ENCODE assay signal across 29 cellular contexts in the genomic region with DNA sequence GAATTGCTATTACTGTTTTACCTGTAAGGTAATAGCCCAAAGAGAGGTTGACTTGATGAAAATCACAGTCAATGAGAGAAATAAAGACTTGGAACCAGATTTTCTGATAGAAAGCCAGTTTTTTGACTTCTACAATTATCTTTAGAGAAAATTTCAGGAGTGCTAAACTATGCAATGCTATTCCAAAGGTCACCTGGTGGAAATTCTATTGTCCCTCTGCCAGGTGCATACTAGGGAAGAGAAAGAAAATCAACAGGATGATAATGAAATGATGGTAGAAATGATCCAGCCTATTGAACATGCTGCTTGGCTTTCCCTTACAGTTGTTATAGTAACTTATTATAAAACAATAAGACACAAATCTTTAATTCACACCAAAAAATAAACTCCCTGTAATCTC.
"Had no signal": no experiment of that assay in that cellular context is flagged by ENCODE, and none has a peak within 500 bp of the region (broad histone marks: within the 10 kb centered on the region; RNA-seq: fewer than 3 reads in every experiment).

No MANE protein-coding gene starts in this region.

- ATAC-seq: stimulated activated effector memory CD8-positive, alpha-beta T cell treated with anti-CD3 and anti-CD28 coated beads, Interleukin-12 subunit alpha, Interleukin-12 subunit beta, amount 100 ng/mL, for 72 hours; stimulated activated memory B cell treated with anti-CD40 and anti-IgM and Interleukin-4, amounts not matched to agents 10 μg/mL and 1 μg/mL and 100 μg/mL, for 72 hours; stimulated activated naive B cell treated with anti-CD40 and anti-IgM and Interleukin-4, amounts not matched to agents 10 μg/mL and 1 μg/mL and 100 μg/mL, for 72 hours; stimulated activated naive CD8-positive, alpha-beta T cell treated with anti-CD3 and anti-CD28 coated beads, Interleukin-15, amount 100 ng/mL, for 72 hours; stimulated activated naive CD8-positive, alpha-beta T cell treated with anti-CD3 and anti-CD28 coated beads, Interleukin-15, Interleukin-2, amounts not matched to agents 100 U/mL and 50 U/mL, for 24 hours; upper lobe of right lung had no signal

- FAIRE-seq: urothelium cell line had no signal

- H3K27me3 ChIP-seq: stomach, suprapubic skin, testis, thyroid gland, tibial artery, tibial nerve, transverse colon, upper lobe of left lung, upper lobe of right lung, uterus, vagina had no signal

- H3K36me3 Mint-ChIP-seq: stimulated activated effector memory CD8-positive, alpha-beta T cell treated with anti-CD3 and anti-CD28 coated beads, Interleukin-12 subunit alpha, Interleukin-12 subunit beta, amount 100 ng/mL, for 72 hours; stimulated activated memory B cell treated with anti-CD40 and anti-IgM and Interleukin-4, amounts not matched to agents 10 μg/mL and 1 μg/mL and 100 μg/mL, for 72 hours; type B pancreatic cell had no signal

- H3K4me3 ChIP-seq: stomach, suprapubic skin, testis, thoracic aorta, thyroid gland, tibial artery, tibial nerve, transverse colon, upper lobe of left lung, upper lobe of right lung, uterus, vagina had no signal

- H3K27me3 Mint-ChIP-seq: stimulated activated memory B cell treated with anti-CD40 and anti-IgM and Interleukin-4, amounts not matched to agents 10 μg/mL and 1 μg/mL and 100 μg/mL, for 72 hours; stimulated activated naive B cell treated with anti-CD40 and anti-IgM and Interleukin-4, amounts not matched to agents 10 μg/mL and 1 μg/mL and 100 μg/mL, for 72 hours; stimulated activated naive CD8-positive, alpha-beta T cell treated with anti-CD3 and anti-CD28 coated beads, Interleukin-15, amount 100 ng/mL, for 72 hours; stimulated activated naive CD8-positive, alpha-beta T cell treated with anti-CD3 and anti-CD28 coated beads, Interleukin-15, Interleukin-2, amounts not matched to agents 100 ng/mL and 50 ng/mL, for 24 hours; type B pancreatic cell had no signal

- H3K4me3 Mint-ChIP-seq: stimulated activated effector memory CD8-positive, alpha-beta T cell treated with anti-CD3 and anti-CD28 coated beads, Interleukin-12 subunit alpha, Interleukin-12 subunit beta, amount 100 ng/mL, for 72 hours; stimulated activated memory B cell treated with anti-CD40 and anti-IgM and Interleukin-4, amounts not matched to agents 10 μg/mL and 1 μg/mL and 100 μg/mL, for 72 hours; stimulated activated naive B cell treated with anti-CD40 and anti-IgM and Interleukin-4, amounts not matched to agents 10 μg/mL and 1 μg/mL and 100 μg/mL, for 72 hours; stimulated activated naive CD8-positive, alpha-beta T cell treated with anti-CD3 and anti-CD28 coated beads, Interleukin-15, amount 100 ng/mL, for 72 hours; stimulated activated naive CD8-positive, alpha-beta T cell treated with anti-CD3 and anti-CD28 coated beads, Interleukin-15, Interleukin-2, amounts not matched to agents 100 ng/mL and 50 ng/mL, for 24 hours; type B pancreatic cell had no signal

- DNase-seq: stimulated activated CD4-positive, alpha-beta T cell treated with anti-CD3 and anti-CD28 coated beads, Interleukin-2, amount 100 ng/mL, for 48 hours; stimulated activated CD4-positive, alpha-beta T cell treated with anti-CD3 and anti-CD28 coated beads, Interleukin-4, amount 100 ng/mL, for 1 hour; stimulated activated CD4-positive, alpha-beta T cell treated with anti-CD3 and anti-CD28 coated beads, Interleukin-4, amount 100 ng/mL, for 24 hours; stimulated activated CD4-positive, alpha-beta T cell treated with anti-CD3 and anti-CD28 coated beads, Interleukin-4, amount 100 ng/mL, for 4 hours; stimulated activated CD8-positive, alpha-beta memory T cell treated with anti-CD3 and anti-CD28 coated beads, Interleukin-4, amount 100 ng/mL, for 48 hours; stimulated activated naive B cell treated with anti-CD40 and anti-IgM and Interleukin-4, amounts not matched to agents 10 μg/mL and 1 μg/mL and 100 μg/mL, for 72 hours; stimulated activated naive CD4-positive, alpha-beta T cell; stimulated activated naive CD4-positive, alpha-beta T cell treated with Interleukin-2 at 50 U/mL for 16 hours; stimulated activated naive CD8-positive, alpha-beta T cell treated with anti-CD3 and anti-CD28 coated beads, Interleukin-15, amount 100 ng/mL, for 72 hours; stimulated activated naive CD8-positive, alpha-beta T cell treated with anti-CD3 and anti-CD28 coated beads, Interleukin-15, Interleukin-2, amounts not matched to agents 100 U/mL and 50 U/mL, for 24 hours; stomach; substantia nigra; testis; thyroid gland; tibial artery; transverse colon; trophoblast cell; upper lobe of left lung; upper lobe of right lung; uterus had no signal

- H3K9me3 Mint-ChIP-seq: stimulated activated effector memory CD8-positive, alpha-beta T cell treated with anti-CD3 and anti-CD28 coated beads, Interleukin-12 subunit alpha, Interleukin-12 subunit beta, amount 100 ng/mL, for 72 hours; stimulated activated memory B cell treated with anti-CD40 and anti-IgM and Interleukin-4, amounts not matched to agents 10 μg/mL and 1 μg/mL and 100 μg/mL, for 72 hours; stimulated activated naive B cell treated with anti-CD40 and anti-IgM and Interleukin-4, amounts not matched to agents 10 μg/mL and 1 μg/mL and 100 μg/mL, for 72 hours; stimulated activated naive CD8-positive, alpha-beta T cell treated with anti-CD3 and anti-CD28 coated beads, Interleukin-15, amount 100 ng/mL, for 72 hours; stimulated activated naive CD8-positive, alpha-beta T cell treated with anti-CD3 and anti-CD28 coated beads, Interleukin-15, Interleukin-2, amounts not matched to agents 100 ng/mL and 50 ng/mL, for 24 hours; type B pancreatic cell had no signal

- H3K27ac ChIP-seq: stomach, suprapubic skin, testis, thoracic aorta, thyroid gland, tibial artery, tibial nerve, transverse colon, upper lobe of left lung, upper lobe of right lung, uterus, vagina had no signal

- H3K36me3 ChIP-seq: stomach, suprapubic skin, thoracic aorta, thyroid gland, tibial artery, tibial nerve, transverse colon, upper lobe of left lung, upper lobe of right lung, uterus, vagina had no signal

- H3K4me1 Mint-ChIP-seq: stimulated activated effector memory CD8-positive, alpha-beta T cell treated with anti-CD3 and anti-CD28 coated beads, Interleukin-12 subunit alpha, Interleukin-12 subunit beta, amount 100 ng/mL, for 72 hours; stimulated activated memory B cell treated with anti-CD40 and anti-IgM and Interleukin-4, amounts not matched to agents 10 μg/mL and 1 μg/mL and 100 μg/mL, for 72 hours; stimulated activated naive B cell treated with anti-CD40 and anti-IgM and Interleukin-4, amounts not matched to agents 10 μg/mL and 1 μg/mL and 100 μg/mL, for 72 hours; stimulated activated naive CD8-positive, alpha-beta T cell treated with anti-CD3 and anti-CD28 coated beads, Interleukin-15, amount 100 ng/mL, for 72 hours had no signal

- H3K9me3 ChIP-seq: stomach, suprapubic skin, testis, thoracic aorta, thyroid gland, tibial artery, tibial nerve, transverse colon, upper lobe of left lung, upper lobe of right lung, uterus, vagina had no signal

- H3K4me1 ChIP-seq: stomach, suprapubic skin, thyroid gland, tibial nerve, transverse colon, upper lobe of left lung, upper lobe of right lung had no signal

- H3K27ac Mint-ChIP-seq: stimulated activated effector memory CD8-positive, alpha-beta T cell treated with anti-CD3 and anti-CD28 coated beads, Interleukin-12 subunit alpha, Interleukin-12 subunit beta, amount 100 ng/mL, for 72 hours; stimulated activated memory B cell treated with anti-CD40 and anti-IgM and Interleukin-4, amounts not matched to agents 10 μg/mL and 1 μg/mL and 100 μg/mL, for 72 hours; stimulated activated naive B cell treated with anti-CD40 and anti-IgM and Interleukin-4, amounts not matched to agents 10 μg/mL and 1 μg/mL and 100 μg/mL, for 72 hours; stimulated activated naive CD8-positive, alpha-beta T cell treated with anti-CD3 and anti-CD28 coated beads, Interleukin-15, amount 100 ng/mL, for 72 hours; stimulated activated naive CD8-positive, alpha-beta T cell treated with anti-CD3 and anti-CD28 coated beads, Interleukin-15, Interleukin-2, amounts not matched to agents 100 ng/mL and 50 ng/mL, for 24 hours; type B pancreatic cell had no signal
